In genomic region chr2:216879727-216880508, GRCh38 we compare ENCODE assay signal across 1 cellular context.
TF ChIP-seq lines count a peak whose summit lies in the region.

No MANE protein-coding gene starts in this region.

TF ChIP-seq in K562, 482 proteins besides CTCF, POLR2A, EP300 and RAD21:
- 0 out of 2 replicates have a peak, but pooled peaks have one; percentile 18 for TF ChIP-seq ZNF24 (IDR thresholded peaks at IDR 0.05)
- TF ChIP-seq ZNF311 (CRISPR knock-in tag; IDR thresholded peaks at IDR 0.05) = 0 out of 2 replicates have a peak, but pooled peaks have one; percentile 18
- peak; percentile 29; the same call in 1 of the 2 replicates for TF ChIP-seq ZEB2 (IDR thresholded peaks at IDR 0.05)
- no peak for TF ChIP-seq ETV1 (tag; conservative IDR thresholded peaks at IDR 0.05; ENCODE audit: low read depth)
- 0 out of 2 replicates have a peak, but pooled peaks have one; percentile 28 for TF ChIP-seq ZBTB9 (CRISPR knock-in tag; IDR thresholded peaks at IDR 0.05)
- TF ChIP-seq FIP1L1 (IDR thresholded peaks at IDR 0.05; ENCODE audit: low read depth, low read length, poor library complexity, severe bottlenecking) = no peak
- TF ChIP-seq CXXC5 (CRISPR knock-in tag; IDR thresholded peaks at IDR 0.05) = peak; percentile 61
- peak; percentile 28; the same call in 1 of the 2 replicates for TF ChIP-seq OTX1 (CRISPR knock-in tag; IDR thresholded peaks at IDR 0.05)
- TF ChIP-seq TCF3 (CRISPR knock-in tag; IDR thresholded peaks at IDR 0.05) = peak; percentile 77
- TF ChIP-seq TAL1 (IDR thresholded peaks at IDR 0.05) = peak; percentile 72
- TF ChIP-seq ARID1B (IDR thresholded peaks at IDR 0.05) = peak; percentile 55
- peak; percentile 34 to 43; a peak in 1 of 4 replicates for TF ChIP-seq KDM1A (IDR thresholded peaks at IDR 0.05)
- TF ChIP-seq KLF6 (CRISPR knock-in tag; IDR thresholded peaks at IDR 0.05; ENCODE audit: borderline replicate concordance) = no peak
- peak; percentile 62 for TF ChIP-seq ZNF395 (CRISPR knock-in tag; IDR thresholded peaks at IDR 0.05)
- no peak for TF ChIP-seq CEBPG (CRISPR knock-in tag; IDR thresholded peaks at IDR 0.05)
- TF ChIP-seq CEBPG (tag; conservative IDR thresholded peaks at IDR 0.05 in 1 of 2, IDR thresholded peaks at IDR 0.05 in 1 of 2) = peak in 1 of 2 experiments; percentile 48; a peak in 3 of 4 replicates
- no peak for TF ChIP-seq FOSL1 (tag; conservative IDR thresholded peaks at IDR 0.05)
- no peak for TF ChIP-seq ARHGAP35 (IDR thresholded peaks at IDR 0.05; ENCODE audit: partially characterized antibody)
- 0 out of 4 replicates have a peak, but pooled peaks of 1 of the 2 experiments have one; percentile 13 for TF ChIP-seq HDAC1 (IDR thresholded peaks at IDR 0.05)
- no peak for TF ChIP-seq NELFE (IDR thresholded peaks at IDR 0.05; ENCODE audit: insufficient read depth, insufficient read length)
- 0 out of 2 replicates have a peak, but pooled peaks have one; percentile 1 for TF ChIP-seq ZNF175 (CRISPR knock-in tag; IDR thresholded peaks at IDR 0.05; ENCODE audit: low read depth)
- TF ChIP-seq ZBTB2 (IDR thresholded peaks at IDR 0.05) = no peak
- TF ChIP-seq CTBP1 (IDR thresholded peaks at IDR 0.05; ENCODE audit: borderline replicate concordance) = peak; percentile 47; the same call in 1 of the 2 replicates
- peak; percentile 79 for TF ChIP-seq CBFA2T2 (conservative IDR thresholded peaks at IDR 0.05)
- peak; percentile 4; the same call in 1 of the 2 replicates for TF ChIP-seq DPF2 (IDR thresholded peaks at IDR 0.05)
- TF ChIP-seq TEAD4 (IDR thresholded peaks at IDR 0.05; ENCODE audit: low read length) = peak; percentile 72
- no peak for TF ChIP-seq TEAD4 (CRISPR knock-in tag; IDR thresholded peaks at IDR 0.05; ENCODE audit: borderline replicate concordance)
- no peak for TF ChIP-seq PPARD (CRISPR knock-in tag; IDR thresholded peaks at IDR 0.05)
- no peak for TF ChIP-seq CCNT2 (IDR thresholded peaks at IDR 0.05; ENCODE audit: borderline replicate concordance, extremely low read depth, insufficient read length, low read depth, low read length)
- peak in 1 of 2 experiments; percentile 54; a peak in 1 of 4 replicates for TF ChIP-seq RCOR1 (IDR thresholded peaks at IDR 0.05; ENCODE audit: borderline replicate concordance in 1 of 2, low read depth in 2 of 2, low read length in 2 of 2)
- no peak for TF ChIP-seq JUND (IDR thresholded peaks at IDR 0.05; ENCODE audit: borderline replicate concordance, low read depth, low read length)
- TF ChIP-seq JUND (tag; IDR thresholded peaks at IDR 0.05; ENCODE audit: borderline replicate concordance, low read depth, low read length) = 0 out of 3 replicates have a peak, but pooled peaks have one; percentile 6
- TF ChIP-seq KLF16 (IDR thresholded peaks at IDR 0.05) = 0 out of 2 replicates have a peak, but pooled peaks have one; percentile 18
- TF ChIP-seq MTA2 (IDR thresholded peaks at IDR 0.05; ENCODE audit: low read depth) = peak; percentile 48; the same call in 1 of the 2 replicates
- TF ChIP-seq NFE2 (IDR thresholded peaks at IDR 0.05; ENCODE audit: low read depth) = peak; percentile 46; the same call in 1 of the 2 replicates
- peak in 1 of 2 experiments; percentile 10; a peak in 1 of 4 replicates for TF ChIP-seq MLLT1 (IDR thresholded peaks at IDR 0.05)
- no peak for TF ChIP-seq U2AF1 (optimal IDR thresholded peaks at IDR 0.05; ENCODE audit: low read depth, low read length)
- peak; percentile 10; the same call in 1 of the 2 replicates for TF ChIP-seq NCOR1 (IDR thresholded peaks at IDR 0.05)
- no peak for TF ChIP-seq NR4A1 (CRISPR knock-in tag; IDR thresholded peaks at IDR 0.05)
- TF ChIP-seq NR4A1 (tag; IDR thresholded peaks at IDR 0.05) = peak; percentile 60
- peak; percentile 86 for TF ChIP-seq CBFA2T3 (IDR thresholded peaks at IDR 0.05)
- no peak for TF ChIP-seq ZNF764 (CRISPR knock-in tag; IDR thresholded peaks at IDR 0.05; ENCODE audit: low read depth)
- TF ChIP-seq CEBPB (tag; IDR thresholded peaks at IDR 0.05) = peak; percentile 58
